9 cellular contexts compared by ENCODE assay signal in genomic region chr17:64984181-64984580, GRCh38.
DNase-seq lines count a peak whose midpoint lies in the region; ATAC-seq and TF ChIP-seq lines count a peak whose summit lies in the region.
"Had no signal": no experiment of that assay in that cellular context is flagged by ENCODE, and none has a peak within 500 bp of the region (broad histone marks: within the 10 kb centered on the region; RNA-seq: fewer than 3 reads in every experiment).

No MANE protein-coding gene starts in this region.

- ATAC-seq in activated naive CD4-positive, alpha-beta T cell treated with anti-CD3 and anti-CD28 coated beads, Interleukin-2, amount 50 U/mL, for 72 hours = no peak
- no peak for ATAC-seq in activated CD8-positive, alpha-beta T cell treated with anti-CD3 and anti-CD28 coated beads, Interleukin-2, amount 10 ng/mL, durations not matched to agents 7 days and 5 days
- ATAC-seq in memory B cell (ENCODE audit: low read depth) = no peak
- no peak for ATAC-seq in upper lobe of left lung (ENCODE audit: low FRiP score in 2 of 2)
- ATAC-seq in HG02588 (IDR thresholded peaks at IDR 0.05; ENCODE audit: unreplicated experiment) = no peak
- ATAC-seq in GM18502 (IDR thresholded peaks at IDR 0.05; ENCODE audit: poor library complexity, unreplicated experiment) = no peak

- no peaks in the 10 kb centered on the region for H3K27me3 Mint-ChIP-seq in activated CD8-positive, alpha-beta T cell treated with anti-CD3 and anti-CD28 coated beads, Interleukin-2, amount 10 ng/mL, durations not matched to agents 7 days and 5 days (ENCODE audit: low read depth)
- no peaks in the 10 kb centered on the region for H3K27me3 Mint-ChIP-seq in memory B cell

- no peak overlapping the region for H3K4me3 ChIP-seq in upper lobe of left lung

- no peak for TF ChIP-seq EP300 in upper lobe of left lung (IDR thresholded peaks at IDR 0.05)

- H3K36me3 Mint-ChIP-seq in activated naive CD4-positive, alpha-beta T cell treated with anti-CD3 and anti-CD28 coated beads, Interleukin-2, amount 50 U/mL, for 72 hours = no peaks in the 10 kb centered on the region
- H3K36me3 Mint-ChIP-seq in activated CD8-positive, alpha-beta T cell treated with anti-CD3 and anti-CD28 coated beads, Interleukin-2, amount 10 ng/mL, durations not matched to agents 7 days and 5 days (ENCODE audit: low read depth) = peaks cover 6% of the 10 kb centered on the region
- H3K36me3 Mint-ChIP-seq in memory B cell = no peaks in the 10 kb centered on the region

- no peaks in the 10 kb centered on the region for H3K36me3 ChIP-seq in upper lobe of left lung

- POLR2A ChIA-PET in activated CD8-positive, alpha-beta T cell treated with anti-CD3 and anti-CD28 coated beads, Interleukin-2, amount 10 ng/mL, durations not matched to agents 7 days and 5 days (lab: Charles Lee) = interaction anchor here (1.0 to 3.4 kb wide), 5 partner anchors 9 to 196 kb away, joined by 6 to 96 read pairs (median 14); no protein-coding TSS in a partner anchor

- TF ChIP-seq POLR2A in upper lobe of left lung (IDR thresholded peaks at IDR 0.05) = no peak

- peaks cover 0 to 4% of the 10 kb centered on the region in 2 donors for H3K9me3 Mint-ChIP-seq in activated naive CD4-positive, alpha-beta T cell treated with anti-CD3 and anti-CD28 coated beads, Interleukin-2, amount 50 U/mL, for 72 hours
- no peaks in the 10 kb centered on the region for H3K9me3 Mint-ChIP-seq in activated CD8-positive, alpha-beta T cell treated with anti-CD3 and anti-CD28 coated beads, Interleukin-2, amount 10 ng/mL, durations not matched to agents 7 days and 5 days (ENCODE audit: insufficient read depth)
- H3K9me3 Mint-ChIP-seq in memory B cell = peaks cover 3% of the 10 kb centered on the region

- peak overlapping the region; percentile 98 to 99 for H3K27ac Mint-ChIP-seq in activated naive CD4-positive, alpha-beta T cell treated with anti-CD3 and anti-CD28 coated beads, Interleukin-2, amount 50 U/mL, for 72 hours
- peak overlapping the region; percentile 99 for H3K27ac Mint-ChIP-seq in activated CD8-positive, alpha-beta T cell treated with anti-CD3 and anti-CD28 coated beads, Interleukin-2, amount 10 ng/mL, durations not matched to agents 7 days and 5 days
- H3K27ac Mint-ChIP-seq in memory B cell = peak overlapping the region; percentile 99

- 74 to 80% methylated on average over 3 of the region's 3 CpGs for WGBS in upper lobe of left lung, 2 donors

- peaks cover 44% of the 10 kb centered on the region for H3K4me1 Mint-ChIP-seq in activated CD8-positive, alpha-beta T cell treated with anti-CD3 and anti-CD28 coated beads, Interleukin-2, amount 10 ng/mL, durations not matched to agents 7 days and 5 days (ENCODE audit: low read depth)
- peaks cover 20% of the 10 kb centered on the region for H3K4me1 Mint-ChIP-seq in memory B cell

- no peak for TF ChIP-seq CTCF in upper lobe of left lung (IDR thresholded peaks at IDR 0.05)

- H3K9me3 ChIP-seq in upper lobe of left lung = no peaks in the 10 kb centered on the region

- no peak for DNase-seq in activated naive CD4-positive, alpha-beta T cell treated with anti-CD3 and anti-CD28 coated beads, Interleukin-2, amount 50 U/mL, for 72 hours (ENCODE audit: low spot score in 2 of 2)
- DNase-seq in activated naive CD4-positive, alpha-beta T cell treated with Interleukin-2 at 50 U/mL for 16 hours = no peak
- no peak for DNase-seq in activated CD8-positive, alpha-beta T cell treated with anti-CD3 and anti-CD28 coated beads, Interleukin-2, amount 10 ng/mL, durations not matched to agents 7 days and 5 days
- DNase-seq in memory B cell (ENCODE audit: low spot score in 2 of 2) = no peak
- no peak for DNase-seq in upper lobe of left lung
- no peak for DNase-seq in effector CD4-positive, alpha-beta T cell
- DNase-seq: NCI-H226 had no signal

- H3K27me3 ChIP-seq in upper lobe of left lung = no peaks in the 10 kb centered on the region

- peaks cover 18 to 30% (median 25%) of the 10 kb centered on the region in 4 donors for H3K4me1 ChIP-seq in upper lobe of left lung

- H3K27ac ChIP-seq in upper lobe of left lung = peak overlapping the region; percentile 90 to 96 (median 94)

- H3K4me3 Mint-ChIP-seq in activated CD8-positive, alpha-beta T cell treated with anti-CD3 and anti-CD28 coated beads, Interleukin-2, amount 10 ng/mL, durations not matched to agents 7 days and 5 days = peak overlapping the region; percentile 74
- no peak overlapping the region for H3K4me3 Mint-ChIP-seq in memory B cell

- CTCF ChIA-PET in activated CD8-positive, alpha-beta T cell treated with anti-CD3 and anti-CD28 coated beads, Interleukin-2, amount 10 ng/mL, durations not matched to agents 7 days and 5 days (lab: Charles Lee) = interaction anchor here (3.4 kb wide), 1 partner anchor 9 kb away, joined by 31 read pairs; no protein-coding TSS in a partner anchor
